Comparison of ENCODE assay signal across 35 cellular contexts in genomic region chr12:108918206-108918605, GRCh38. TPM values are rescaled to one million over a fixed set of nuclear protein-coding genes. Genes with fewer than 3 reads are reported as not detected.
"Had no signal": no experiment of that assay in that cellular context is flagged by ENCODE, and none has a peak within 500 bp of the region (broad histone marks: within the 10 kb centered on the region; RNA-seq: fewer than 3 reads in every experiment).

No MANE protein-coding gene starts in this region.

- H3K27ac Mint-ChIP-seq: immature natural killer cell; mesothelial cell of epicardium; progenitor cell of endocrine pancreas; stimulated activated naive CD8-positive, alpha-beta T cell treated with anti-CD3 and anti-CD28 coated beads, Interleukin-15, Interleukin-2, amounts not matched to agents 100 ng/mL and 50 ng/mL, for 24 hours had no signal

- H3K36me3 Mint-ChIP-seq: immature natural killer cell; mesothelial cell of epicardium; naive thymus-derived CD8-positive, alpha-beta T cell had no signal

- H3K36me3 ChIP-seq: heart left ventricle, left lung, lower lobe of right lung, suprapubic skin, thoracic aorta, tibial artery, upper lobe of right lung had no signal

- H3K4me1 ChIP-seq: lower lobe of right lung, parathyroid adenoma, suprapubic skin had no signal

- H3K27me3 Mint-ChIP-seq: progenitor cell of endocrine pancreas had no signal

- H3K9me3 Mint-ChIP-seq: nephron, neural crest cell had no signal

- ATAC-seq: heart left ventricle; left colon; left lung; naive thymus-derived CD8-positive, alpha-beta T cell; sciatic nerve; upper lobe of right lung had no signal

- H3K4me3 ChIP-seq: heart left ventricle, left lung, lower lobe of right lung, smooth muscle cell, suprapubic skin, thoracic aorta, tibial artery, upper lobe of right lung had no signal

- H3K9me3 ChIP-seq: thoracic aorta, upper lobe of right lung had no signal

- DNase-seq: heart left ventricle; hypothalamus; immature natural killer cell; kidney; left colon; left lung; lower lobe of right lung; mammary epithelial cell; mesenchymal stem cell; naive thymus-derived CD8-positive, alpha-beta T cell; nucleus accumbens; retina; right cardiac atrium; stimulated activated CD4-positive, alpha-beta T cell treated with anti-CD3 and anti-CD28 coated beads, Interleukin-1b, Interleukin-23, amount 100 ng/mL, for 48 hours; stimulated activated CD4-positive, alpha-beta T cell treated with anti-CD3 and anti-CD28 coated beads, Interleukin-2, amount 100 ng/mL, for 48 hours; stimulated activated CD4-positive, alpha-beta T cell treated with anti-CD3 and anti-CD28 coated beads, Interleukin-4, amount 100 ng/mL, for 4 hours; stimulated activated CD8-positive, alpha-beta memory T cell treated with anti-CD3 and anti-CD28 coated beads, Interleukin-4, amount 100 ng/mL, for 48 hours; stimulated activated naive CD4-positive, alpha-beta T cell; tibial artery; trophoblast cell; upper lobe of right lung had no signal

- H3K27ac ChIP-seq: heart left ventricle, left lung, lower lobe of right lung, parathyroid adenoma, suprapubic skin, thoracic aorta, tibial artery, upper lobe of right lung had no signal

- H3K4me1 Mint-ChIP-seq: immature natural killer cell, mesothelial cell of epicardium, neural crest cell had no signal

- H3K27me3 ChIP-seq: heart left ventricle, left lung, suprapubic skin, tibial artery, upper lobe of right lung had no signal

- H3K4me3 Mint-ChIP-seq: immature natural killer cell; mesothelial cell of epicardium; naive thymus-derived CD8-positive, alpha-beta T cell; nephron; neural crest cell; stimulated activated naive CD8-positive, alpha-beta T cell treated with anti-CD3 and anti-CD28 coated beads, Interleukin-15, Interleukin-2, amounts not matched to agents 100 ng/mL and 50 ng/mL, for 24 hours had no signal

RNA-seq across cellular contexts. Expression of gene DAO, which starts 38.3 kb away (rescaled TPM):
- total RNA-seq: heart left ventricle; left lung; lower lobe of right lung; mammary epithelial cell; mesothelial cell of epicardium; mononuclear cell; naive thymus-derived CD8-positive, alpha-beta T cell; neural crest cell; osteocyte; progenitor cell of endocrine pancreas; right cardiac atrium; sciatic nerve; skeletal muscle tissue; smooth muscle cell; subcutaneous adipose tissue; suprapubic skin; thoracic aorta had no signal
- polyA plus RNA-seq: heart left ventricle; immature natural killer cell; mammary epithelial cell; naive thymus-derived CD8-positive, alpha-beta T cell; right cardiac atrium; smooth muscle cell had no signal
